ENCODE assay signal across 8 cellular contexts in the genomic region with DNA sequence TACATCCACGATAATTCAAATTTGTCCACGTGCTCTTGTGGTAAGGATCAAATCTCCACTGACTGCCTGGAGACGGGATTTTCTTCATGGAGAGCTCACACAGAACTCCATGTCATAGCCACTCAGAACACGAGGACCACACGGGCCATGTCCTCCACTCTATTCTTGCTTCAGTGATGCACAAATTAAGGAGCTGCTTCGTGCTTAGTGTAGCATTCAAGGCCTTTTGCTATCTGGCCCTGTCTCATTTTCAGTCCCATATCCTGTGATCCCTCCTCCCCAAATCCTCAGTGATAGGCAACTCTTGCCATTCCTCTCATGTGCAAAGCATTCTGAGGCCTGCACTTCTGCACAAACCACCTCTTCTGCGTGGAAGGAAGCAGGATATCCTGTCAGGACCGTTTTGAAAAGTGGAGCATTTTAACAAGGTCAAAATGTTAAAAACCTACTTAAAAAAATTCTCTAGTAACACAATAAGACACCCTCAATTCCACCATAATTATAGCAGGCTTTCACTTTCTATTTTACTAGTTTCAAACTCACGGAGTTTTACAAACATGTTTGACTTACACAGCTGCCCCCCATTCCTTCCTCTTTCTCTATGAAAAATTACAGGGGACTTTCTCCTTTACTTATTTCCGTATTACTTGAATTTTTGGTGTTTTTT. TPM values are rescaled to one million over a fixed set of nuclear protein-coding genes. Genes with fewer than 3 reads are reported as not detected.
DNase-seq lines count a peak whose midpoint lies in the region; ATAC-seq and TF ChIP-seq lines count a peak whose summit lies in the region.

No MANE protein-coding gene starts in this region.

- TF ChIP-seq CTCF in natural killer cell (IDR thresholded peaks at IDR 0.05), result no peak

- ATAC-seq in HG03097 (IDR thresholded peaks at IDR 0.05; ENCODE audit: low FRiP score, unreplicated experiment), result peak; percentile 61
- ATAC-seq in natural killer cell, result peak; percentile 49 to 67 (median 52)

- H3K4me3 Mint-ChIP-seq in activated T-helper 1 cell treated with anti-CD3 and anti-CD28 coated beads, Interleukin-12 subunit alpha, Interleukin-12 subunit beta, Interleukin-2, Interleukin-4 antibody, amounts not matched to agents 30 ng/mL and 10 ng/mL and 1 ng/mL, durations not matched to agents 14 hours and 24 hours and 36 hours, result peak overlapping the region; percentile 82
- peak overlapping the region; percentile 91 for H3K4me3 Mint-ChIP-seq in natural killer cell

- no peaks in the 10 kb centered on the region for H3K27me3 Mint-ChIP-seq in activated T-helper 1 cell treated with anti-CD3 and anti-CD28 coated beads, Interleukin-12 subunit alpha, Interleukin-12 subunit beta, Interleukin-2, Interleukin-4 antibody, amounts not matched to agents 30 ng/mL and 10 ng/mL and 1 ng/mL, durations not matched to agents 14 hours and 24 hours and 36 hours (ENCODE audit: insufficient read depth)
- H3K27me3 Mint-ChIP-seq in natural killer cell (ENCODE audit: low read depth in 2 of 2), result no peaks in the 10 kb centered on the region

- H3K36me3 Mint-ChIP-seq in activated T-helper 1 cell treated with anti-CD3 and anti-CD28 coated beads, Interleukin-12 subunit alpha, Interleukin-12 subunit beta, Interleukin-2, Interleukin-4 antibody, amounts not matched to agents 30 ng/mL and 10 ng/mL and 1 ng/mL, durations not matched to agents 14 hours and 24 hours and 36 hours (ENCODE audit: low read depth), result peaks cover 37% of the 10 kb centered on the region
- no peaks in the 10 kb centered on the region for H3K36me3 Mint-ChIP-seq in natural killer cell

- intact Hi-C loops in activated T-helper 1 cell treated with anti-CD3 and anti-CD28 coated beads, Interleukin-12 subunit alpha, Interleukin-12 subunit beta, Interleukin-2, Interleukin-4 antibody, amounts not matched to agents 30 ng/mL and 10 ng/mL and 1 ng/mL, durations not matched to agents 14 hours and 24 hours and 36 hours (cut with micrococcal nuclease), result loop anchor here (1.0 to 5.0 kb wide), 7 partner anchors 8 to 344 kb away; a partner anchor contains a TSS
- intact Hi-C loops in natural killer cell (cut with micrococcal nuclease), result loop anchor here (1.0 to 2.0 kb wide), 5 partner anchors 26 to 227 kb away; no protein-coding TSS in a partner anchor

- H3K4me1 Mint-ChIP-seq in activated T-helper 1 cell treated with anti-CD3 and anti-CD28 coated beads, Interleukin-12 subunit alpha, Interleukin-12 subunit beta, Interleukin-2, Interleukin-4 antibody, amounts not matched to agents 30 ng/mL and 10 ng/mL and 1 ng/mL, durations not matched to agents 14 hours and 24 hours and 36 hours (ENCODE audit: low read depth), result peaks cover 59% of the 10 kb centered on the region
- peaks cover 62 to 66% of the 10 kb centered on the region in 2 donors for H3K4me1 Mint-ChIP-seq in natural killer cell

- peak overlapping the region; percentile 99 for H3K27ac Mint-ChIP-seq in activated T-helper 1 cell treated with anti-CD3 and anti-CD28 coated beads, Interleukin-12 subunit alpha, Interleukin-12 subunit beta, Interleukin-2, Interleukin-4 antibody, amounts not matched to agents 30 ng/mL and 10 ng/mL and 1 ng/mL, durations not matched to agents 14 hours and 24 hours and 36 hours
- peak overlapping the region; percentile 94 to 99 for H3K27ac Mint-ChIP-seq in natural killer cell

- peak; percentile 40 for DNase-seq in activated gamma-delta T cell treated with Interleukin-2 at 50 U/mL for 16 hours
- no peak for DNase-seq in activated gamma-delta T cell (lab: John Stamatoyannopoulos, UW)
- peak; percentile 55 for DNase-seq in activated T-helper 1 cell treated with anti-CD3 and anti-CD28 coated beads, Interleukin-12 subunit alpha, Interleukin-12 subunit beta, Interleukin-2, Interleukin-4 antibody, amounts not matched to agents 30 ng/mL and 10 ng/mL and 1 ng/mL, durations not matched to agents 14 hours and 24 hours and 36 hours (ENCODE audit: low spot score)
- peak; percentile 33 for DNase-seq in natural killer cell
- no peak for DNase-seq in DMS53 treated with DMSO at 0.1 percent for 48 hours (lab: John Stamatoyannopoulos, UW; ENCODE audit: unreplicated experiment)
- DNase-seq in NCI-H1436 (lab: John Stamatoyannopoulos, UW), result no peak
- no peak for DNase-seq in NCI-H345 (lab: John Stamatoyannopoulos, UW)

- H3K9me3 Mint-ChIP-seq in activated T-helper 1 cell treated with anti-CD3 and anti-CD28 coated beads, Interleukin-12 subunit alpha, Interleukin-12 subunit beta, Interleukin-2, Interleukin-4 antibody, amounts not matched to agents 30 ng/mL and 10 ng/mL and 1 ng/mL, durations not matched to agents 14 hours and 24 hours and 36 hours, result peaks cover 12% of the 10 kb centered on the region
- no peaks in the 10 kb centered on the region for H3K9me3 Mint-ChIP-seq in natural killer cell

RNA-seq across cellular contexts. Expression of a gene that starts 35.2 kb away (rescaled TPM):
- total RNA-seq in activated T-helper 1 cell treated with anti-CD3 and anti-CD28 coated beads, Interleukin-12 subunit alpha, Interleukin-12 subunit beta, Interleukin-2, Interleukin-4 antibody, amounts not matched to agents 30 ng/mL and 10 ng/mL and 1 ng/mL, durations not matched to agents 14 hours and 24 hours and 36 hours, result 17.4 and 18.9 TPM in 2 replicates
- total RNA-seq in natural killer cell, result 10 to 100 TPM; 54.6 to 72.4 (median 66.1) TPM

Comparison
In these comparisons a context has a peak if more than half of its experiments do, and no peak if none do; other contexts are left out.
1. DNase-seq: peak in activated gamma-delta T cell treated with Interleukin-2 at 50 U/mL for 16 hours (single experiment), activated T-helper 1 cell treated with anti-CD3 and anti-CD28 coated beads, Interleukin-12 subunit alpha, Interleukin-12 subunit beta, Interleukin-2, Interleukin-4 antibody, amounts not matched to agents 30 ng/mL and 10 ng/mL and 1 ng/mL, durations not matched to agents 14 hours and 24 hours and 36 hours (single experiment) and natural killer cell (single experiment); none in activated gamma-delta T cell (single experiment), DMS53 treated with DMSO at 0.1 percent for 48 hours (single experiment), NCI-H1436 (single experiment) and NCI-H345 (single experiment).